13 cellular contexts compared by ENCODE assay signal in the genomic region with DNA sequence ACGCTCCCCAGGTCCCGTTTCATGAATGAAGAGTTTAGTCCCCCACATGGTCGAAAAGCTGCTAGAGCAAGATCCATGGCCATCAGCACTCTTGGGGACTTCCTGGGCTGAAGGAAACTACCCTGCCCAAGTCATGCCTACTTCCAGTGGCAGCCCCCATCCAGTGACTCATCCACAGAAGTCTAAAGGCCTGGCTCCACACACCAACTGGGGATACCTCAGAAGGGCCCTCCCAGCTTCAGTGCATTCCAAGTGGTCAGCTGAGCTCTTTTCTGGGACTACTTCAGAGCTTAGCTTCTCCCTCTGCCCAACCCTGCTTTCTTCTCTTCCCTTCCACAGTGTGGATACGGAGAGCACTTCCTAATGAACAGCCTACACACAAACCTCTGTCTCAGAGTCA.
A peak's percentile ranks its signal among the peaks of the same experiment; 100 is the strongest.
DNase-seq lines count a peak whose midpoint lies in the region; ATAC-seq and TF ChIP-seq lines count a peak whose summit lies in the region.
"Had no signal": no experiment of that assay in that cellular context is flagged by ENCODE, and none has a peak within 500 bp of the region (broad histone marks: within the 10 kb centered on the region; RNA-seq: fewer than 3 reads in every experiment).

No MANE protein-coding gene starts in this region.

- intact Hi-C loops in IMR-90 (cut with micrococcal nuclease): loop anchor here (5.0 kb wide), 1 partner anchor 443 kb away; the partner anchor contains the start of gene EML6
- intact Hi-C loops in MCF 10A (cut with micrococcal nuclease): loop anchor here (5.0 kb wide), 2 partner anchors 93 to 328 kb away; no protein-coding TSS in a partner anchor
- intact Hi-C loops in activated CD4-positive, alpha-beta T cell treated with anti-CD3 and anti-CD28 coated beads, Interleukin-2, amount 10 ng/mL, durations not matched to agents 24 days and 14 days (cut with micrococcal nuclease): no loop called here

- TF ChIP-seq POLR2A in IMR-90 (IDR thresholded peaks at IDR 0.05; ENCODE audit: low read depth, low read length): no peak
- no peak for TF ChIP-seq POLR2A in tibial nerve (IDR thresholded peaks at IDR 0.05)

- H3K27ac ChIP-seq in IMR-90 (ENCODE audit: insufficient read depth, low read length) (no peak overlapping the region), tibial nerve (peak overlapping the region in 1 of 4 donors; percentile 74)
- H3K27ac ChIP-seq: epithelial cell of prostate, neutrophil had no signal

- peak overlapping the region; percentile 84; the same call in 2 of the 3 replicates for H2BK15ac ChIP-seq in IMR-90 (ENCODE audit: low read depth, low read length)

- DNase-seq in ACHN (peak; percentile 40), IMR-90 (peak; percentile 71), MCF 10A (ENCODE audit: unreplicated experiment) (peak; percentile 23), kidney tubule cell (ENCODE audit: low spot score) (peak; percentile 83), tibial nerve (ENCODE audit: low spot score in 2 of 2) (no peak), NCI-H1048 (lab: John Stamatoyannopoulos, UW) (no peak)
- no peak for DNase-seq in activated CD4-positive, alpha-beta T cell treated with anti-CD3 and anti-CD28 coated beads, Interleukin-2, amount 10 ng/mL, durations not matched to agents 24 days and 14 days
- DNase-seq: activated naive CD8-positive, alpha-beta T cell treated with anti-CD3 and anti-CD28 coated beads, Interleukin-2, amount 50 U/mL, for 24 hours; immature natural killer cell had no signal

- H3K27ac Mint-ChIP-seq in MCF 10A (ENCODE audit: low read depth, unreplicated experiment): no peak overlapping the region
- no peak overlapping the region for H3K27ac Mint-ChIP-seq in activated CD4-positive, alpha-beta T cell treated with anti-CD3 and anti-CD28 coated beads, Interleukin-2, amount 10 ng/mL, durations not matched to agents 24 days and 14 days
- H3K27ac Mint-ChIP-seq: activated naive CD8-positive, alpha-beta T cell treated with anti-CD3 and anti-CD28 coated beads, Interleukin-2, amount 50 U/mL, for 24 hours; stimulated activated naive CD8-positive, alpha-beta T cell treated with anti-CD3 and anti-CD28 coated beads, Interleukin-15, Interleukin-2, amounts not matched to agents 100 ng/mL and 50 ng/mL, for 24 hours had no signal

- no peak for TF ChIP-seq EP300 in tibial nerve (IDR thresholded peaks at IDR 0.05)

- peak overlapping the region; percentile 92 for H3K23ac ChIP-seq in IMR-90 (ENCODE audit: low read depth, low read length)

- no peak overlapping the region for H3K4me3 Mint-ChIP-seq in MCF 10A (ENCODE audit: unreplicated experiment)
- H3K4me3 Mint-ChIP-seq in activated CD4-positive, alpha-beta T cell treated with anti-CD3 and anti-CD28 coated beads, Interleukin-2, amount 10 ng/mL, durations not matched to agents 24 days and 14 days: no peak overlapping the region
- H3K4me3 Mint-ChIP-seq: activated naive CD8-positive, alpha-beta T cell treated with anti-CD3 and anti-CD28 coated beads, Interleukin-2, amount 50 U/mL, for 24 hours; immature natural killer cell; stimulated activated naive CD8-positive, alpha-beta T cell treated with anti-CD3 and anti-CD28 coated beads, Interleukin-15, Interleukin-2, amounts not matched to agents 100 ng/mL and 50 ng/mL, for 24 hours had no signal

- H4K91ac ChIP-seq in IMR-90 (ENCODE audit: insufficient read depth, low read depth, low read length): peak overlapping the region; percentile 89

- H3K56ac ChIP-seq in IMR-90 (ENCODE audit: extremely low read depth, insufficient read depth, low read length): no peak overlapping the region

- peak overlapping the region; percentile 86 for H4K5ac ChIP-seq in IMR-90 (ENCODE audit: low read depth, low read length)

- H3K4me1 ChIP-seq in IMR-90 (ENCODE audit: control insufficient read depth, insufficient read depth, low read length) (peaks cover 30% of the 10 kb centered on the region), tibial nerve (peaks cover 0 to 60% (median 13%) of the 10 kb centered on the region in 4 donors)

- no TSS peak for BruUV-seq in IMR-90 (replicated peaks; lab: Mats Ljungman, UMichigan)
- BruUV-seq in MCF 10A (replicated peaks; lab: Mats Ljungman, UMichigan): no TSS peak

- peak overlapping the region; percentile 37 for H2BK5ac ChIP-seq in IMR-90 (ENCODE audit: low read depth, low read length, poor library complexity, severe bottlenecking)

- H4K20me1 ChIP-seq in IMR-90 (ENCODE audit: insufficient read depth, low read length): no peaks in the 10 kb centered on the region

- ATAC-seq in IMR-90 (ENCODE audit: low read depth) (peak; percentile 47), GM18868 (IDR thresholded peaks at IDR 0.05; ENCODE audit: unreplicated experiment) (no peak)
- ATAC-seq: activated naive CD8-positive, alpha-beta T cell treated with anti-CD3 and anti-CD28 coated beads, Interleukin-2, amount 50 U/mL, for 24 hours had no signal

- peak overlapping the region; percentile 65 for H2AK5ac ChIP-seq in IMR-90 (ENCODE audit: low read depth, low read length)

- 100% methylated on average over 3 of the region's 4 CpGs; no CpG with 5 or more reads in 1 of the 2 experiments for WGBS in IMR-90 (ENCODE audit: extremely low coverage in 2 of 2, insufficient read length in 1 of 2), 2 experiments
- WGBS in tibial nerve, 2 donors: 83 to 86% methylated on average over 4 of the region's 4 CpGs

- H3K4ac ChIP-seq in IMR-90 (ENCODE audit: low read depth, low read length): peak overlapping the region; percentile 90

- peak overlapping the region; percentile 39 for H2AK9ac ChIP-seq in IMR-90 (replicated peaks; ENCODE audit: low read depth, low read length, poor library complexity)

- H3K27me3 ChIP-seq in IMR-90 (ENCODE audit: control insufficient read depth, insufficient read depth, low read length): no peaks in the 10 kb centered on the region
- H3K27me3 ChIP-seq in tibial nerve: no peaks in the 10 kb centered on the region
- H3K27me3 ChIP-seq: neutrophil had no signal

- no peaks in the 10 kb centered on the region for H3K27me3 Mint-ChIP-seq in MCF 10A (ENCODE audit: insufficient read depth, unreplicated experiment)
- H3K27me3 Mint-ChIP-seq in activated CD4-positive, alpha-beta T cell treated with anti-CD3 and anti-CD28 coated beads, Interleukin-2, amount 10 ng/mL, durations not matched to agents 24 days and 14 days: no peaks in the 10 kb centered on the region
- H3K27me3 Mint-ChIP-seq: activated naive CD8-positive, alpha-beta T cell treated with anti-CD3 and anti-CD28 coated beads, Interleukin-2, amount 50 U/mL, for 24 hours; stimulated activated naive CD8-positive, alpha-beta T cell treated with anti-CD3 and anti-CD28 coated beads, Interleukin-15, Interleukin-2, amounts not matched to agents 100 ng/mL and 50 ng/mL, for 24 hours had no signal

- H4K8ac ChIP-seq in IMR-90 (ENCODE audit: low read depth in 2 of 2, low read length in 2 of 2): peak overlapping the region; percentile 5 to 61; a peak in 3 of 4 replicates

- peaks cover 6% of the 10 kb centered on the region for H3K36me3 Mint-ChIP-seq in MCF 10A (ENCODE audit: insufficient read depth, unreplicated experiment)
- H3K36me3 Mint-ChIP-seq in activated CD4-positive, alpha-beta T cell treated with anti-CD3 and anti-CD28 coated beads, Interleukin-2, amount 10 ng/mL, durations not matched to agents 24 days and 14 days (ENCODE audit: low read depth): no peaks in the 10 kb centered on the region
- H3K36me3 Mint-ChIP-seq: immature natural killer cell had no signal

- H3K9me1 ChIP-seq in IMR-90 (ENCODE audit: insufficient read depth, low read length): peaks cover 31% of the 10 kb centered on the region

- dilution Hi-C loops in IMR-90 (cut with HindIII; ENCODE audit: low sequenced_read_pairs, unreplicated experiment): loop anchor here (25.0 kb wide), 1 partner anchor 153 kb away; no protein-coding TSS in a partner anchor

- peaks cover 24% of the 10 kb centered on the region for H3K4me1 Mint-ChIP-seq in MCF 10A (ENCODE audit: insufficient read depth, unreplicated experiment)
- no peaks in the 10 kb centered on the region for H3K4me1 Mint-ChIP-seq in activated CD4-positive, alpha-beta T cell treated with anti-CD3 and anti-CD28 coated beads, Interleukin-2, amount 10 ng/mL, durations not matched to agents 24 days and 14 days
- H3K4me1 Mint-ChIP-seq: activated naive CD8-positive, alpha-beta T cell treated with anti-CD3 and anti-CD28 coated beads, Interleukin-2, amount 50 U/mL, for 24 hours had no signal

- H3K9me3 Mint-ChIP-seq in MCF 10A (ENCODE audit: unreplicated experiment): no peaks in the 10 kb centered on the region
- H3K9me3 Mint-ChIP-seq in activated CD4-positive, alpha-beta T cell treated with anti-CD3 and anti-CD28 coated beads, Interleukin-2, amount 10 ng/mL, durations not matched to agents 24 days and 14 days: no peaks in the 10 kb centered on the region
- H3K9me3 Mint-ChIP-seq: activated naive CD8-positive, alpha-beta T cell treated with anti-CD3 and anti-CD28 coated beads, Interleukin-2, amount 50 U/mL, for 24 hours; immature natural killer cell; stimulated activated naive CD8-positive, alpha-beta T cell treated with anti-CD3 and anti-CD28 coated beads, Interleukin-15, Interleukin-2, amounts not matched to agents 100 ng/mL and 50 ng/mL, for 24 hours had no signal

- TF ChIP-seq RAD21 in IMR-90 (IDR thresholded peaks at IDR 0.05; ENCODE audit: low read length): no peak

- peak overlapping the region; percentile 78 for H2BK120ac ChIP-seq in IMR-90 (ENCODE audit: low read depth, low read length)

- no peak overlapping the region for H3K4me3 ChIP-seq in IMR-90 (ENCODE audit: insufficient read depth, low read depth, low read length)
- no peak overlapping the region for H3K4me3 ChIP-seq in tibial nerve

- CTCF ChIA-PET in IMR-90 (lab: Yijun Ruan, JAX): interaction anchor here (2.3 kb wide), 1 partner anchor 117 kb away, joined by 6 read pairs; no protein-coding TSS in a partner anchor
- CTCF ChIA-PET in MCF 10A (lab: Yijun Ruan, JAX): interaction anchor here (1.3 to 11.6 kb wide), 6 partner anchors 9 to 266 kb away, joined by 3 to 169 read pairs (median 6); no protein-coding TSS in a partner anchor

- TF ChIP-seq CTCF in IMR-90 (conservative IDR thresholded peaks at IDR 0.05; ENCODE audit: low read depth, low read length): no peak
- no peak for TF ChIP-seq CTCF in MCF 10A (IDR thresholded peaks at IDR 0.05; ENCODE audit: unreplicated experiment)
- no peak for TF ChIP-seq CTCF in tibial nerve (IDR thresholded peaks at IDR 0.05)

- peak overlapping the region; percentile 31; the same call in 1 of the 2 replicates for H3K4me2 ChIP-seq in IMR-90 (ENCODE audit: low read depth, low read length)

- no peaks in the 10 kb centered on the region for H3K36me3 ChIP-seq in IMR-90 (ENCODE audit: control insufficient read depth, insufficient read depth, low read length)
- H3K36me3 ChIP-seq in tibial nerve: no peaks in the 10 kb centered on the region
- H3K36me3 ChIP-seq: neutrophil had no signal

- peak overlapping the region; percentile 72 for H2AFZ ChIP-seq in IMR-90 (replicated peaks; ENCODE audit: low read length, poor library complexity)

- H2BK20ac ChIP-seq in IMR-90 (ENCODE audit: low read depth, low read length): peak overlapping the region; percentile 92

- H3K14ac ChIP-seq in IMR-90 (replicated peaks; ENCODE audit: low read depth, low read length): peak overlapping the region; percentile 93

- POLR2A ChIA-PET in IMR-90 (lab: Charles Lee; ENCODE audit: unreplicated experiment) (interaction anchor here (1.1 kb wide), 1 partner anchor 115 kb away, joined by 3 read pairs; no protein-coding TSS in a partner anchor), MCF 10A (lab: Yijun Ruan, JAX) (interaction anchor here (0.6 to 9.0 kb wide), 4 partner anchors 12 to 115 kb away, joined by 3 to 104 read pairs (median 4); partner anchors contain the start of gene RTN4)

- peak overlapping the region; percentile 13; the same call in 1 of the 2 replicates for H3K9ac ChIP-seq in IMR-90 (ENCODE audit: low read depth, low read length)

- in situ Hi-C loops in ACHN (cut with HindIII; ENCODE audit: low pct_ligation_motif_present, low pct_unique_long_range_greater_than_20kb, low sequenced_read_pairs): loop anchor here (25.0 kb wide), 1 partner anchor 278 kb away; no protein-coding TSS in a partner anchor
- in situ Hi-C loops in IMR-90 (cut with MboI; ENCODE audit: low sequenced_read_pairs): loop anchor here (5.0 kb wide), 2 partner anchors 118 to 258 kb away; no protein-coding TSS in a partner anchor

- peak overlapping the region; percentile 95 for H3K18ac ChIP-seq in IMR-90 (ENCODE audit: low read depth, low read length)

- peaks cover 16 to 65% of the 10 kb centered on the region in 2 experiments for H3K79me1 ChIP-seq in IMR-90 (ENCODE audit: low read depth in 1 of 2, low read length in 2 of 2)

- H3K9me3 ChIP-seq in IMR-90 (ENCODE audit: control insufficient read depth, insufficient read depth, low read length): no peaks in the 10 kb centered on the region
- no peaks in the 10 kb centered on the region for H3K9me3 ChIP-seq in tibial nerve
- H3K9me3 ChIP-seq: neutrophil had no signal

Comparison
In these comparisons a context has a peak if more than half of its experiments do, and no peak if none do; other contexts are left out.
1. DNase-seq: peak in ACHN (single experiment), IMR-90 (single experiment), MCF 10A (single experiment) and kidney tubule cell (single experiment); none in tibial nerve (0 of 2), NCI-H1048 (single experiment) and activated CD4-positive, alpha-beta T cell treated with anti-CD3 and anti-CD28 coated beads, Interleukin-2, amount 10 ng/mL, durations not matched to agents 24 days and 14 days (single experiment).